Comparison of ENCODE assay signal across 2 cellular contexts in the genomic region with DNA sequence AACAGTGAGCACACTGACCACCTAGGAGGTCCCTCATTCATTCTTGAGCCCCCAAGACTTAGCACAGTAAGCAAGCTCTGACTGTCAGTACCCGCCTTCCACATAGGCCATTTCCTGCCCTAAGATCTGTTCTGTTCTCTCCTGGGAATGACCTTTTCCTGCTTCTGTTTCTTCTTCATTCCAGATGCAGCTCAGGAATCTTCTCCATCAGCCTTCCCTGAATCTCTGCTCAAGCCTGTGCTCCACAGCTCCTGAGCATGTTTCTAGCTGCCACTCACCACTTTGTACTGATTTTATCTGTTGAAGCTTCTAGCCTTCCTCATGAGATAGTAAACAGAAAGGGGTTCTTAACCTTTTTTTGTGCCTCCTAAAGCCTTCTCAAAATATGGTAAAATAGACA.
TF ChIP-seq lines count a peak whose summit lies in the region.

No MANE protein-coding gene starts in this region.

TF ChIP-seq in IMR-90, 13 proteins besides CTCF, POLR2A, EP300 and RAD21:
- no peak for TF ChIP-seq CEBPB (IDR thresholded peaks at IDR 0.05; ENCODE audit: low read depth, low read length)
- TF ChIP-seq RFX5 (IDR thresholded peaks at IDR 0.05; ENCODE audit: low read depth, low read length) = no peak
- TF ChIP-seq FOS (IDR thresholded peaks at IDR 0.05; ENCODE audit: low read depth, low read length) = no peak
- TF ChIP-seq CHD1 (IDR thresholded peaks at IDR 0.05; ENCODE audit: low read depth, low read length) = no peak
- no peak for TF ChIP-seq MAZ (IDR thresholded peaks at IDR 0.05; ENCODE audit: borderline replicate concordance, low read depth, low read length)
- TF ChIP-seq, protein P1, sequence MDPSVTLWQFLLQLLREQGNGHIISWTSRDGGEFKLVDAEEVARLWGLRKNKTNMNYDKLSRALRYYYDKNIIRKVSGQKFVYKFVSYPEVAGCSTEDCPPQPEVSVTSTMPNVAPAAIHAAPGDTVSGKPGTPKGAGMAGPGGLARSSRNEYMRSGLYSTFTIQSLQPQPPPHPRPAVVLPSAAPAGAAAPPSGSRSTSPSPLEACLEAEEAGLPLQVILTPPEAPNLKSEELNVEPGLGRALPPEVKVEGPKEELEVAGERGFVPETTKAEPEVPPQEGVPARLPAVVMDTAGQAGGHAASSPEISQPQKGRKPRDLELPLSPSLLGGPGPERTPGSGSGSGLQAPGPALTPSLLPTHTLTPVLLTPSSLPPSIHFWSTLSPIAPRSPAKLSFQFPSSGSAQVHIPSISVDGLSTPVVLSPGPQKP (IDR thresholded peaks at IDR 0.05; ENCODE audit: borderline replicate concordance, low read depth, low read length) = no peak
- no peak for TF ChIP-seq NFE2L2 (IDR thresholded peaks at IDR 0.05; ENCODE audit: low read depth, low read length)

TF ChIP-seq in K562, 482 proteins besides CTCF, POLR2A, EP300 and RAD21:
- TF ChIP-seq, protein P2, sequence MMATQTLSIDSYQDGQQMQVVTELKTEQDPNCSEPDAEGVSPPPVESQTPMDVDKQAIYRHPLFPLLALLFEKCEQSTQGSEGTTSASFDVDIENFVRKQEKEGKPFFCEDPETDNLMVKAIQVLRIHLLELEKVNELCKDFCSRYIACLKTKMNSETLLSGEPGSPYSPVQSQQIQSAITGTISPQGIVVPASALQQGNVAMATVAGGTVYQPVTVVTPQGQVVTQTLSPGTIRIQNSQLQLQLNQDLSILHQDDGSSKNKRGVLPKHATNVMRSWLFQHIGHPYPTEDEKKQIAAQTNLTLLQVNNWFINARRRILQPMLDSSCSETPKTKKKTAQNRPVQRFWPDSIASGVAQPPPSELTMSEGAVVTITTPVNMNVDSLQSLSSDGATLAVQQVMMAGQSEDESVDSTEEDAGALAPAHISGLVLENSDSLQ (IDR thresholded peaks at IDR 0.05) = peak; percentile 71; the same call in 1 of the 2 replicates
- no peak for TF ChIP-seq ZBTB17 (CRISPR knock-in tag; IDR thresholded peaks at IDR 0.05)
